In genomic region chr2:54047076-54047475, GRCh38 we compare ENCODE assay signal across 17 cellular contexts.
DNase-seq lines count a peak whose midpoint lies in the region; ATAC-seq and TF ChIP-seq lines count a peak whose summit lies in the region.
"Had no signal": no experiment of that assay in that cellular context is flagged by ENCODE, and none has a peak within 500 bp of the region (broad histone marks: within the 10 kb centered on the region; RNA-seq: fewer than 3 reads in every experiment).

No MANE protein-coding gene starts in this region.

- peak; percentile 84 for ATAC-seq in stimulated activated effector memory CD8-positive, alpha-beta T cell treated with anti-CD3 and anti-CD28 coated beads, Interleukin-12 subunit alpha, Interleukin-12 subunit beta, amount 100 ng/mL, for 72 hours
- ATAC-seq in GM18517 (IDR thresholded peaks at IDR 0.05; ENCODE audit: unreplicated experiment) (no peak), HG02642 (IDR thresholded peaks at IDR 0.05; ENCODE audit: poor library complexity, unreplicated experiment) (no peak)
- ATAC-seq: naive thymus-derived CD8-positive, alpha-beta T cell; sciatic nerve had no signal

- H3K27ac Mint-ChIP-seq in stimulated activated effector memory CD8-positive, alpha-beta T cell treated with anti-CD3 and anti-CD28 coated beads, Interleukin-12 subunit alpha, Interleukin-12 subunit beta, amount 100 ng/mL, for 72 hours, result no peak overlapping the region
- H3K27ac Mint-ChIP-seq: activated T-helper 1 cell treated with anti-CD3 and anti-CD28 coated beads, Interleukin-12 subunit alpha, Interleukin-12 subunit beta, Interleukin-2, Interleukin-4 antibody, amounts not matched to agents 30 ng/mL and 10 ng/mL and 1 ng/mL, durations not matched to agents 14 hours and 24 hours and 36 hours; CD4-positive, alpha-beta T cell; H9 had no signal

- H3K9me3 Mint-ChIP-seq in stimulated activated effector memory CD8-positive, alpha-beta T cell treated with anti-CD3 and anti-CD28 coated beads, Interleukin-12 subunit alpha, Interleukin-12 subunit beta, amount 100 ng/mL, for 72 hours, result no peaks in the 10 kb centered on the region

- no peak overlapping the region for H3K4me3 Mint-ChIP-seq in stimulated activated effector memory CD8-positive, alpha-beta T cell treated with anti-CD3 and anti-CD28 coated beads, Interleukin-12 subunit alpha, Interleukin-12 subunit beta, amount 100 ng/mL, for 72 hours
- H3K4me3 Mint-ChIP-seq: activated T-helper 1 cell treated with anti-CD3 and anti-CD28 coated beads, Interleukin-12 subunit alpha, Interleukin-12 subunit beta, Interleukin-2, Interleukin-4 antibody, amounts not matched to agents 30 ng/mL and 10 ng/mL and 1 ng/mL, durations not matched to agents 14 hours and 24 hours and 36 hours; CD4-positive, alpha-beta T cell; H9; naive thymus-derived CD8-positive, alpha-beta T cell had no signal

- H3K4me1 Mint-ChIP-seq in stimulated activated effector memory CD8-positive, alpha-beta T cell treated with anti-CD3 and anti-CD28 coated beads, Interleukin-12 subunit alpha, Interleukin-12 subunit beta, amount 100 ng/mL, for 72 hours, result peaks cover 16% of the 10 kb centered on the region

- DNase-seq in HT1080 (ENCODE audit: low read depth), result peak; percentile 51
- DNase-seq in NCI-H2227 treated with DMSO at 0.1 percent for 48 hours (lab: John Stamatoyannopoulos, UW), result peak; percentile 9
- peak in 1 of 10 donors; percentile 52 for DNase-seq in dorsolateral prefrontal cortex
- no peak for DNase-seq in stimulated activated effector memory CD8-positive, alpha-beta T cell treated with anti-CD3 and anti-CD28 coated beads, Interleukin-12 subunit alpha, Interleukin-12 subunit beta, amount 100 ng/mL, for 72 hours (ENCODE audit: low spot score in 2 of 2)
- no peak for DNase-seq in SW480 (ENCODE audit: low spot score)
- DNase-seq: CD4-positive, alpha-beta T cell; cortex of kidney; DMS153; H9; naive thymus-derived CD8-positive, alpha-beta T cell; NCI-H2171 had no signal

- H3K36me3 Mint-ChIP-seq in stimulated activated effector memory CD8-positive, alpha-beta T cell treated with anti-CD3 and anti-CD28 coated beads, Interleukin-12 subunit alpha, Interleukin-12 subunit beta, amount 100 ng/mL, for 72 hours, result no peaks in the 10 kb centered on the region

- no peak for TF ChIP-seq CTCF in dorsolateral prefrontal cortex (IDR thresholded peaks at IDR 0.05 in 54 of 56, conservative IDR thresholded peaks at IDR 0.05 in 2 of 56; ENCODE audit: low read depth in 1 of 56, partially characterized antibody in 56 of 56)

- no peaks in the 10 kb centered on the region for H3K27me3 ChIP-seq in dorsolateral prefrontal cortex

- H3K4me3 ChIP-seq in dorsolateral prefrontal cortex, result no peak overlapping the region
- H3K4me3 ChIP-seq: thoracic aorta had no signal

- H3K27ac ChIP-seq in dorsolateral prefrontal cortex, result peak overlapping the region in 41 of 59 donors; percentile 5 to 99 (median 57)
- H3K27ac ChIP-seq: parathyroid adenoma, thoracic aorta had no signal

- intact Hi-C loops in dorsolateral prefrontal cortex (cut with DNase I), result no loop called here

Comparison
In these comparisons a context has a peak if more than half of its experiments do, and no peak if none do; other contexts are left out.
1. DNase-seq: peak in HT1080 (single experiment) and NCI-H2227 treated with DMSO at 0.1 percent for 48 hours (single experiment); none in stimulated activated effector memory CD8-positive, alpha-beta T cell treated with anti-CD3 and anti-CD28 coated beads, Interleukin-12 subunit alpha, Interleukin-12 subunit beta, amount 100 ng/mL, for 72 hours (0 of 2) and SW480 (single experiment).